ENCODE assay signal across 24 cellular contexts in genomic region chr2:101258804-101259203, GRCh38.
"Had no signal": no experiment of that assay in that cellular context is flagged by ENCODE, and none has a peak within 500 bp of the region (broad histone marks: within the 10 kb centered on the region; RNA-seq: fewer than 3 reads in every experiment).

No MANE protein-coding gene starts in this region.

- H3K9me3 Mint-ChIP-seq: stimulated activated naive B cell treated with anti-CD40 and anti-IgM and Interleukin-4, amounts not matched to agents 10 μg/mL and 1 μg/mL and 100 μg/mL, for 72 hours had no signal

- DNase-seq: activated CD4-positive, alpha-beta T cell treated with anti-CD3 and anti-CD28 coated beads for 36 hours; activated CD4-positive, CD25-positive, alpha-beta regulatory T cell; activated CD8-positive, alpha-beta T cell treated with anti-CD3 and anti-CD28 coated beads, Interleukin-2, amount 10 ng/mL, durations not matched to agents 7 days and 5 days; activated naive CD4-positive, alpha-beta T cell; activated T-cell treated with anti-CD3 and anti-CD28 coated beads, Interleukin-2, amount 50 U/mL, for 1 hour; body of pancreas; dermis blood vessel endothelial cell; effector CD4-positive, alpha-beta T cell; left ventricle myocardium inferior; mesendoderm; nephron progenitor cell; stimulated activated CD4-positive, alpha-beta T cell treated with anti-CD3 and anti-CD28 coated beads, Interleukin-12 subunit alpha, Interleukin-12 subunit beta, amount 100 ng/mL, for 4 hours; stimulated activated CD4-positive, alpha-beta T cell treated with anti-CD3 and anti-CD28 coated beads, Interleukin-4, amount 100 ng/mL, for 24 hours; stimulated activated CD8-positive, alpha-beta memory T cell treated with anti-CD3 and anti-CD28 coated beads, Interleukin-4, amount 100 ng/mL, for 48 hours; stimulated activated naive B cell treated with anti-CD40 and anti-IgM and Interleukin-4, amounts not matched to agents 10 μg/mL and 1 μg/mL and 100 μg/mL, for 72 hours; T-helper 1 cell; testis; transverse colon had no signal

- H3K27me3 Mint-ChIP-seq: activated CD4-positive, alpha-beta T cell treated with anti-CD3 and anti-CD28 coated beads for 36 hours; progenitor cell of endocrine pancreas; stimulated activated naive B cell treated with anti-CD40 and anti-IgM and Interleukin-4, amounts not matched to agents 10 μg/mL and 1 μg/mL and 100 μg/mL, for 72 hours had no signal

- H3K27me3 ChIP-seq: body of pancreas, esophagus muscularis mucosa, neutrophil, testis, transverse colon had no signal

- H3K9me3 ChIP-seq: body of pancreas, esophagus muscularis mucosa, neutrophil, testis, transverse colon had no signal

- H3K27ac Mint-ChIP-seq: activated CD4-positive, alpha-beta T cell treated with anti-CD3 and anti-CD28 coated beads for 36 hours; activated CD8-positive, alpha-beta T cell treated with anti-CD3 and anti-CD28 coated beads, Interleukin-2, amount 10 ng/mL, durations not matched to agents 7 days and 5 days; nephron progenitor cell; progenitor cell of endocrine pancreas; stimulated activated naive B cell treated with anti-CD40 and anti-IgM and Interleukin-4, amounts not matched to agents 10 μg/mL and 1 μg/mL and 100 μg/mL, for 72 hours had no signal

- ATAC-seq: activated CD4-positive, alpha-beta T cell treated with anti-CD3 and anti-CD28 coated beads for 36 hours; activated CD8-positive, alpha-beta T cell treated with anti-CD3 and anti-CD28 coated beads, Interleukin-2, amount 10 ng/mL, durations not matched to agents 7 days and 5 days; body of pancreas; sciatic nerve; stimulated activated naive B cell treated with anti-CD40 and anti-IgM and Interleukin-4, amounts not matched to agents 10 μg/mL and 1 μg/mL and 100 μg/mL, for 72 hours had no signal

- H3K4me3 Mint-ChIP-seq: activated CD4-positive, alpha-beta T cell treated with anti-CD3 and anti-CD28 coated beads for 36 hours; activated CD8-positive, alpha-beta T cell treated with anti-CD3 and anti-CD28 coated beads, Interleukin-2, amount 10 ng/mL, durations not matched to agents 7 days and 5 days; nephron progenitor cell; stimulated activated naive B cell treated with anti-CD40 and anti-IgM and Interleukin-4, amounts not matched to agents 10 μg/mL and 1 μg/mL and 100 μg/mL, for 72 hours had no signal

- H3K27ac ChIP-seq: body of pancreas, esophagus muscularis mucosa, skin epidermis, testis, transverse colon had no signal

- H3K4me3 ChIP-seq: body of pancreas, esophagus muscularis mucosa, left ventricle myocardium inferior, lung, skin epidermis, testis, transverse colon had no signal
